In the genomic region with DNA sequence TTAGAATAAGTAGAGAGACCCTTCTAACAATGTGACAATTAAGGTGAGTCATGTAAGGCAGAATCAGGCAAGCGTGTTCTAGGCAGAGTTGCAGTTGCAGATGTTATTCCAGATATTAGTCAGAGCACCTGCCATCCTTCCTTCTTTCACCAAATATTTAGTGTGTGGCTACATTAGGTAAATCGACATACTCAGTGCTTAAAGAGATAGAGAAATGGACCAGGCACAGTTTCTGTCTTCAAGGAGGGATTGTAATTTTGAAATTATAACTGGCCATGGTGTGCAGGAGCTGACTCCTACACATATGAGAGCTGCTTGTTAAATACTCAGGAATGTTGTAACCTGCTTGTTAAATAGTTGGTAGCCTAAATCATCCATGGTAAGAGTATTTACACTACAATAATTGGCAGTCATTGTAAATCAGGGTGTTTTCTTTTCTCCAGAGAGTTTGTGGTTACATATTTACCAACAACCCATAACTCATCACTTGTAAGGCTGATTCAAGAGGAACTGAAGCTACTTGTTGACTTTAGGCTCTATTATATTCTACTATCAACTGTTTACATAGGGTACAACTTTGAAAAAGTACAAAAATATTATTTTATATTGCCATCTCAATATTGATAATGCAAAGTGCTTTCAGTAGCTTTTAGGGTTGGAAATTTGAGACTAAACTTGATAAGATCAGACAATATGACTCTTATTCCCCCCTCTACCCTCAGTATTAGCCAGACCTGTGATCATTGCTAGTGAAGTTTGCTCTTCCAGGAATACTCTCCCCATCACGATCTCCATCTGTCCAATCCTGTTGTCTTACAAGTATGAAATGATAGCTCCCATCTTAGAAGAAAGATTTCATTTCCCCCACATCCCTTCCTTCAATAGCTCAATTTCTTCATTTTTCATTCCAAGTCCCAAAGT, we compare ENCODE assay signal across 9 cellular contexts.
DNase-seq lines count a peak whose midpoint lies in the region; ATAC-seq and TF ChIP-seq lines count a peak whose summit lies in the region.
"Had no signal": no experiment of that assay in that cellular context is flagged by ENCODE, and none has a peak within 500 bp of the region (broad histone marks: within the 10 kb centered on the region; RNA-seq: fewer than 3 reads in every experiment).

No MANE protein-coding gene starts in this region.

- no peaks in the 10 kb centered on the region for H3K36me3 Mint-ChIP-seq in HFFc6 (ENCODE audit: low read depth)
- H3K36me3 Mint-ChIP-seq in CD8-positive, alpha-beta T cell: no peaks in the 10 kb centered on the region

- no peaks in the 10 kb centered on the region for H3K36me3 ChIP-seq in lower lobe of right lung
- no peaks in the 10 kb centered on the region for H3K36me3 ChIP-seq in CD8-positive, alpha-beta T cell (ENCODE audit: insufficient read depth, low read length)

- H3K4me1 Mint-ChIP-seq in HFFc6 (ENCODE audit: low read depth): peaks cover 55% of the 10 kb centered on the region
- H3K4me1 Mint-ChIP-seq in CD8-positive, alpha-beta T cell (ENCODE audit: low read depth): no peaks in the 10 kb centered on the region
- no peaks in the 10 kb centered on the region for H3K4me1 Mint-ChIP-seq in stimulated activated naive CD8-positive, alpha-beta T cell treated with anti-CD3 and anti-CD28 coated beads, Interleukin-15, amount 100 ng/mL, for 72 hours

- H3K9me3 Mint-ChIP-seq in HFFc6: peaks cover 7% of the 10 kb centered on the region
- H3K9me3 Mint-ChIP-seq in CD8-positive, alpha-beta T cell: peaks cover under 1% of the 10 kb centered on the region
- no peaks in the 10 kb centered on the region for H3K9me3 Mint-ChIP-seq in stimulated activated naive CD8-positive, alpha-beta T cell treated with anti-CD3 and anti-CD28 coated beads, Interleukin-15, amount 100 ng/mL, for 72 hours

- H3K4me1 ChIP-seq in lower lobe of right lung: no peaks in the 10 kb centered on the region
- no peaks in the 10 kb centered on the region for H3K4me1 ChIP-seq in CD8-positive, alpha-beta T cell (ENCODE audit: insufficient read depth, low read length)

- DNase-seq in HFFc6 (peak; percentile 64), lower lobe of right lung (no peak), RPMI8226 (no peak)
- DNase-seq in CD8-positive, alpha-beta T cell: no peak
- no peak for DNase-seq in stimulated activated CD4-positive, alpha-beta T cell treated with anti-CD3 and anti-CD28 coated beads, Interleukin-15, amount 100 ng/mL, for 24 hours
- DNase-seq in stimulated activated naive CD8-positive, alpha-beta T cell treated with anti-CD3 and anti-CD28 coated beads, Interleukin-15, amount 100 ng/mL, for 72 hours: no peak
- DNase-seq: activated gamma-delta T cell treated with Interleukin-2 at 50 U/mL for 16 hours had no signal

- H3K9me3 ChIP-seq in lower lobe of right lung: no peaks in the 10 kb centered on the region
- H3K9me3 ChIP-seq in CD8-positive, alpha-beta T cell (ENCODE audit: low read length): no peaks in the 10 kb centered on the region

- no peak overlapping the region for H3K27ac Mint-ChIP-seq in HFFc6
- no peak overlapping the region for H3K27ac Mint-ChIP-seq in CD8-positive, alpha-beta T cell
- no peak overlapping the region for H3K27ac Mint-ChIP-seq in stimulated activated naive CD8-positive, alpha-beta T cell treated with anti-CD3 and anti-CD28 coated beads, Interleukin-15, amount 100 ng/mL, for 72 hours

- ATAC-seq in GM18868 (IDR thresholded peaks at IDR 0.05; ENCODE audit: unreplicated experiment) (peak; percentile 95), HG03575 (IDR thresholded peaks at IDR 0.05; ENCODE audit: extremely low read depth, insufficient number of reproducible peaks, low FRiP score, unreplicated experiment) (peak; percentile 95), lower lobe of right lung (peak; percentile 59 to 86)
- ATAC-seq in CD8-positive, alpha-beta T cell: no peak
- ATAC-seq in stimulated activated naive CD8-positive, alpha-beta T cell treated with anti-CD3 and anti-CD28 coated beads, Interleukin-15, amount 100 ng/mL, for 72 hours: no peak

- CTCF ChIA-PET in CD8-positive, alpha-beta T cell (lab: Charles Lee): no interaction called here

- no peak overlapping the region for H3K4me3 ChIP-seq in lower lobe of right lung
- H3K4me3 ChIP-seq in CD8-positive, alpha-beta T cell (ENCODE audit: low read depth, low read length): no peak overlapping the region

- TF ChIP-seq CTCF in HFFc6 (IDR thresholded peaks at IDR 0.05): no peak
- TF ChIP-seq CTCF in lower lobe of right lung (IDR thresholded peaks at IDR 0.05): no peak
- TF ChIP-seq CTCF in CD8-positive, alpha-beta T cell (IDR thresholded peaks at IDR 0.05): no peak

- H3K27ac ChIP-seq in lower lobe of right lung: no peak overlapping the region
- H3K27ac ChIP-seq in CD8-positive, alpha-beta T cell (ENCODE audit: low read depth, low read length): no peak overlapping the region

- H3K27me3 Mint-ChIP-seq in HFFc6 (ENCODE audit: insufficient read depth): no peaks in the 10 kb centered on the region
- H3K27me3 Mint-ChIP-seq in CD8-positive, alpha-beta T cell (ENCODE audit: low read depth): no peaks in the 10 kb centered on the region
- no peaks in the 10 kb centered on the region for H3K27me3 Mint-ChIP-seq in stimulated activated naive CD8-positive, alpha-beta T cell treated with anti-CD3 and anti-CD28 coated beads, Interleukin-15, amount 100 ng/mL, for 72 hours

- POLR2A ChIA-PET in CD8-positive, alpha-beta T cell (lab: Charles Lee): no interaction called here

- H3K27me3 ChIP-seq in lower lobe of right lung (ENCODE audit: low read depth): no peaks in the 10 kb centered on the region
- H3K27me3 ChIP-seq in CD8-positive, alpha-beta T cell (ENCODE audit: insufficient read depth, low read length): no peaks in the 10 kb centered on the region

- intact Hi-C loops in lower lobe of right lung (cut with DNase I): no loop called here
- intact Hi-C loops in CD8-positive, alpha-beta T cell (cut with DNase I, micrococcal nuclease): no loop called here

- no peak overlapping the region for H3K4me3 Mint-ChIP-seq in HFFc6
- H3K4me3 Mint-ChIP-seq in CD8-positive, alpha-beta T cell: no peak overlapping the region
- H3K4me3 Mint-ChIP-seq in stimulated activated naive CD8-positive, alpha-beta T cell treated with anti-CD3 and anti-CD28 coated beads, Interleukin-15, amount 100 ng/mL, for 72 hours: no peak overlapping the region

Comparison
In these comparisons a context has a peak if more than half of its experiments do, and no peak if none do; other contexts are left out.
1. ATAC-seq: peak in GM18868 (single experiment), HG03575 (single experiment) and lower lobe of right lung (2 of 2); none in CD8-positive, alpha-beta T cell (single experiment) and stimulated activated naive CD8-positive, alpha-beta T cell treated with anti-CD3 and anti-CD28 coated beads, Interleukin-15, amount 100 ng/mL, for 72 hours (single experiment).